12 cellular contexts compared by ENCODE assay signal in genomic region chr10:74988787-74989574, GRCh38.
DNase-seq lines count a peak whose midpoint lies in the region; ATAC-seq and TF ChIP-seq lines count a peak whose summit lies in the region.
"Had no signal": no experiment of that assay in that cellular context is flagged by ENCODE, and none has a peak within 500 bp of the region (broad histone marks: within the 10 kb centered on the region; RNA-seq: fewer than 3 reads in every experiment).

No MANE protein-coding gene starts in this region.

- H3K27ac ChIP-seq in upper lobe of right lung (no peak overlapping the region), brain microvascular endothelial cell (no peak overlapping the region)
- H3K27ac ChIP-seq: adrenal gland had no signal

- H3K4me3 Mint-ChIP-seq in natural killer cell (no peak overlapping the region), immature natural killer cell (peak overlapping the region in 1 of 5 donors; percentile 17)
- H3K4me3 Mint-ChIP-seq in natural killer cell treated with Interleukin-12 subunit alpha and Interleukin-12 subunit beta and Interleukin-15 and Interleukin-18, amount 100 ng/mL, for 72 hours, result no peak overlapping the region

- DNase-seq in natural killer cell (no peak), NCI-H69 (lab: John Stamatoyannopoulos, UW) (peak; percentile 34), immature natural killer cell (no peak), upper lobe of right lung (no peak), brain microvascular endothelial cell (no peak)
- DNase-seq in natural killer cell treated with Interleukin-12 subunit alpha and Interleukin-12 subunit beta and Interleukin-15 and Interleukin-18, amount 100 ng/mL, for 72 hours (ENCODE audit: low spot score), result no peak
- no peak for DNase-seq in activated CD4-positive, alpha-beta T cell treated with anti-CD3 and anti-CD28 coated beads for 4 hours
- DNase-seq: activated CD8-positive, alpha-beta memory T cell treated with anti-CD3 and anti-CD28 coated beads for 24 hours; T-helper 2 cell had no signal

- ATAC-seq in natural killer cell (no peak), HG03196 (IDR thresholded peaks at IDR 0.05; ENCODE audit: unreplicated experiment) (no peak), upper lobe of right lung (no peak)
- no peak for ATAC-seq in natural killer cell treated with Interleukin-12 subunit alpha and Interleukin-12 subunit beta and Interleukin-15 and Interleukin-18, amount 100 ng/mL, for 72 hours

- H3K9me3 ChIP-seq in upper lobe of right lung, result no peaks in the 10 kb centered on the region
- H3K9me3 ChIP-seq: adrenal gland had no signal

- H3K36me3 Mint-ChIP-seq in natural killer cell (peaks cover 7% of the 10 kb centered on the region), immature natural killer cell (peaks cover 19 to 35% (median 35%) of the 10 kb centered on the region in 3 donors)
- H3K36me3 Mint-ChIP-seq in natural killer cell treated with Interleukin-12 subunit alpha and Interleukin-12 subunit beta and Interleukin-15 and Interleukin-18, amount 100 ng/mL, for 72 hours, result peaks cover 11% of the 10 kb centered on the region

- no peaks in the 10 kb centered on the region for H3K9me3 Mint-ChIP-seq in natural killer cell
- H3K9me3 Mint-ChIP-seq in natural killer cell treated with Interleukin-12 subunit alpha and Interleukin-12 subunit beta and Interleukin-15 and Interleukin-18, amount 100 ng/mL, for 72 hours, result no peaks in the 10 kb centered on the region
- no peaks in the 10 kb centered on the region for H3K9me3 Mint-ChIP-seq in immature natural killer cell

- peaks cover 13% of the 10 kb centered on the region for H3K4me1 ChIP-seq in upper lobe of right lung

- H3K27ac Mint-ChIP-seq in natural killer cell (peak overlapping the region; percentile 77 to 84), immature natural killer cell (peak overlapping the region; percentile 12 to 74 (median 65))
- peak overlapping the region in 1 of 2 donors; percentile 58 for H3K27ac Mint-ChIP-seq in natural killer cell treated with Interleukin-12 subunit alpha and Interleukin-12 subunit beta and Interleukin-15 and Interleukin-18, amount 100 ng/mL, for 72 hours

- intact Hi-C loops in natural killer cell (cut with micrococcal nuclease), result no loop called here
- intact Hi-C loops in upper lobe of right lung (cut with DNase I), result no loop called here

- in situ Hi-C loops in brain microvascular endothelial cell (cut with HindIII; ENCODE audit: low pct_ligation_motif_present, low sequenced_read_pairs), result no loop called here

- H3K4me1 Mint-ChIP-seq in natural killer cell (peaks cover 23 to 26% of the 10 kb centered on the region in 2 donors), immature natural killer cell (peaks cover 30 to 37% of the 10 kb centered on the region in 2 donors)
- peaks cover 18 to 29% of the 10 kb centered on the region in 2 donors for H3K4me1 Mint-ChIP-seq in natural killer cell treated with Interleukin-12 subunit alpha and Interleukin-12 subunit beta and Interleukin-15 and Interleukin-18, amount 100 ng/mL, for 72 hours (ENCODE audit: low read depth in 2 of 2)

- H3K4me3 ChIP-seq in upper lobe of right lung, result no peak overlapping the region
- no peak overlapping the region for H3K4me3 ChIP-seq in brain microvascular endothelial cell (ENCODE audit: low read depth, low read length)
- H3K4me3 ChIP-seq: adrenal gland, smooth muscle cell had no signal

- H3K27me3 ChIP-seq in upper lobe of right lung (no peaks in the 10 kb centered on the region), brain microvascular endothelial cell (replicated peaks) (no peaks in the 10 kb centered on the region)
- H3K27me3 ChIP-seq: adrenal gland had no signal

- H3K27me3 Mint-ChIP-seq in natural killer cell (ENCODE audit: low read depth in 2 of 2), result no peaks in the 10 kb centered on the region
- H3K27me3 Mint-ChIP-seq in natural killer cell treated with Interleukin-12 subunit alpha and Interleukin-12 subunit beta and Interleukin-15 and Interleukin-18, amount 100 ng/mL, for 72 hours, result no peaks in the 10 kb centered on the region
- H3K27me3 Mint-ChIP-seq in immature natural killer cell (ENCODE audit: low read depth in 3 of 3), result peaks cover 0 to 2% (median 0%) of the 10 kb centered on the region in 3 donors

- H3K36me3 ChIP-seq in upper lobe of right lung, result peaks cover 32% of the 10 kb centered on the region
- peaks cover 4% of the 10 kb centered on the region for H3K36me3 ChIP-seq in brain microvascular endothelial cell (replicated peaks)

- no peak for TF ChIP-seq CTCF in natural killer cell (IDR thresholded peaks at IDR 0.05)
- no peak for TF ChIP-seq CTCF in upper lobe of right lung (IDR thresholded peaks at IDR 0.05)
- no peak for TF ChIP-seq CTCF in brain microvascular endothelial cell (IDR thresholded peaks at IDR 0.05; ENCODE audit: low read depth, low read length, missing control alignments)
